10 cellular contexts compared by ENCODE assay signal in the genomic region with DNA sequence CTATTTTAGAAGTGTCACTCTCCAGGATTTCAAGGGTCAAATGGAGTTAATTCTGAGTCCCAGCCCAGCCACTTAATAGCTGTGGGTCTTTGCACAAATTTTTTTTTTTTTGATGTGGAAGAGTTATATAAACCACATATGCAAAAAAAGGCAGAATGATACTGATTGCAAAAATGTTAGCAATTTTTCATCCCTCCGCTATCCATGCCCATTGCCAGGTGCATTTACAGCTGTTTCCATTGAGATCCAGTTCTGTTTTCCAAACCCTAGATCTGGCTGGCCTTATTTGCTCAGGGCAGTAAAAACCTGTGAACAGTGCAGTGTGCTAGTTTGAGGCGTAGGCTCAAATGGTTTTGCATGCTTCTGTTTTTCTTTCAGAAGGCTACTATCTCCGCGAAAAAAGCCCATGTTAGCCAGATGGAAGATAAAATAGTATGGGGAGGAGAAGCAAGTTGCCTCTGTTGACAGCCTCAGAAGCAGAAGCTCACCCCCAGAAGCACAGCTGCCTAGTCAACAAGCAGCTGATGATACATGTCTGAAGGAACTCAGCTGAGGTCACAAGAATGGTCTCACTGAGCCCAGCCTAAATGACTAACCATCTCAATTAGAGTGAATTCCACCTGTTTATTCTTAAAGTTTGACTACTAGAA. TPM values are rescaled to one million over a fixed set of nuclear protein-coding genes. Genes with fewer than 3 reads are reported as not detected.
DNase-seq lines count a peak whose midpoint lies in the region; ATAC-seq, FAIRE-seq and TF ChIP-seq lines count a peak whose summit lies in the region.
"Had no signal": no experiment of that assay in that cellular context is flagged by ENCODE, and none has a peak within 500 bp of the region (broad histone marks: within the 10 kb centered on the region; RNA-seq: fewer than 3 reads in every experiment).

No MANE protein-coding gene starts in this region.

- no peaks in the 10 kb centered on the region for H3K27me3 ChIP-seq in smooth muscle cell (ENCODE audit: low read depth)
- no peaks in the 10 kb centered on the region for H3K27me3 ChIP-seq in upper lobe of left lung

- H3K4me1 ChIP-seq in smooth muscle cell (ENCODE audit: low read depth) (peaks cover 8% of the 10 kb centered on the region), upper lobe of left lung (peaks cover 4 to 19% (median 9%) of the 10 kb centered on the region in 4 donors)

- H3K4me1 Mint-ChIP-seq in activated T-cell treated with anti-CD3 and anti-CD28 coated beads, Interleukin-2, amount 50 U/mL, for 24 hours (ENCODE audit: low read depth): peaks cover 29% of the 10 kb centered on the region
- H3K4me1 Mint-ChIP-seq in WTC11: peaks cover 10% of the 10 kb centered on the region

- H3K36me3 ChIP-seq in smooth muscle cell (ENCODE audit: low read depth) (no peaks in the 10 kb centered on the region), upper lobe of left lung (no peaks in the 10 kb centered on the region)

- peaks cover 35% of the 10 kb centered on the region for H3K36me3 Mint-ChIP-seq in activated T-cell treated with anti-CD3 and anti-CD28 coated beads, Interleukin-2, amount 50 U/mL, for 24 hours (ENCODE audit: low read depth)
- H3K36me3 Mint-ChIP-seq in WTC11: peaks cover 25% of the 10 kb centered on the region

- H3K79me2 ChIP-seq in smooth muscle cell (ENCODE audit: low read depth): peaks cover 27% of the 10 kb centered on the region

- no peak overlapping the region for H3K27ac ChIP-seq in smooth muscle cell (ENCODE audit: low read depth)
- no peak overlapping the region for H3K27ac ChIP-seq in upper lobe of left lung

- no peaks in the 10 kb centered on the region for H3K9me3 Mint-ChIP-seq in activated T-cell treated with anti-CD3 and anti-CD28 coated beads, Interleukin-2, amount 50 U/mL, for 24 hours
- peaks cover 13% of the 10 kb centered on the region for H3K9me3 Mint-ChIP-seq in WTC11

- H3K9ac ChIP-seq in smooth muscle cell (ENCODE audit: low read depth): no peak overlapping the region

- FAIRE-seq in GM19239 (lab: Jason Lieb, UNC): no peak
- FAIRE-seq: colon, HepG2 had no signal

- no peak overlapping the region for H3K4me2 ChIP-seq in smooth muscle cell

- peak overlapping the region; percentile 98 for H3K27ac Mint-ChIP-seq in activated T-cell treated with anti-CD3 and anti-CD28 coated beads, Interleukin-2, amount 50 U/mL, for 24 hours
- H3K27ac Mint-ChIP-seq in WTC11: no peak overlapping the region

- CTCF ChIA-PET in WTC11 (lab: Charles Lee): interaction anchor here (1.4 kb wide), 1 partner anchor 95 kb away, joined by 6 read pairs; no protein-coding TSS in a partner anchor

- H3K9me3 ChIP-seq in smooth muscle cell (replicated peaks; ENCODE audit: low read depth) (no peaks in the 10 kb centered on the region), upper lobe of left lung (no peaks in the 10 kb centered on the region)

- TF ChIP-seq CTCF in smooth muscle cell (IDR thresholded peaks at IDR 0.05; ENCODE audit: borderline replicate concordance, insufficient read depth, poor library complexity, severe bottlenecking) (no peak), WTC11 (IDR thresholded peaks at IDR 0.05) (no peak), upper lobe of left lung (IDR thresholded peaks at IDR 0.05) (no peak)

- H3F3A ChIP-seq in smooth muscle cell (ENCODE audit: low read depth): no peaks in the 10 kb centered on the region

- no peak for DNase-seq in activated T-cell treated with anti-CD3 and anti-CD28 coated beads, Interleukin-2, amount 50 U/mL, for 24 hours
- no peak for DNase-seq in activated T-cell treated with anti-CD3 and anti-CD28 coated beads, Interleukin-2, amount 50 U/mL, for 48 hours
- DNase-seq in OCI-M1 (lab: John Stamatoyannopoulos, UW) (peak; percentile 78), erythroblast (lab: John Stamatoyannopoulos, UW) (peak; percentile 21 to 50), smooth muscle cell (lab: John Stamatoyannopoulos, UW; ENCODE audit: unreplicated experiment) (no peak), GM19239 (ENCODE audit: insufficient read length, low spot score) (no peak), WTC11 (ENCODE audit: low spot score) (no peak), upper lobe of left lung (no peak)

- TF ChIP-seq EP300 in upper lobe of left lung (IDR thresholded peaks at IDR 0.05): no peak

- no peaks in the 10 kb centered on the region for H3K27me3 Mint-ChIP-seq in activated T-cell treated with anti-CD3 and anti-CD28 coated beads, Interleukin-2, amount 50 U/mL, for 24 hours
- peaks cover 2% of the 10 kb centered on the region; the same call in 1 of the 2 replicates for H3K27me3 Mint-ChIP-seq in WTC11 (ENCODE audit: low read depth)

- 93% methylated on average over 4 of the region's 4 CpGs for WGBS in smooth muscle cell (ENCODE audit: low lambda C conversion rate)
- 92 to 96% methylated on average over 4 of the region's 4 CpGs for WGBS in upper lobe of left lung, 2 donors

- H3K4me3 ChIP-seq in smooth muscle cell (no peak overlapping the region), upper lobe of left lung (no peak overlapping the region)

- no peak for ATAC-seq in WTC11
- ATAC-seq in upper lobe of left lung (ENCODE audit: low FRiP score in 2 of 2): no peak

- H4K20me1 ChIP-seq in smooth muscle cell (ENCODE audit: low read depth): no peaks in the 10 kb centered on the region

- TF ChIP-seq POLR2A in erythroblast (IDR thresholded peaks at IDR 0.05; ENCODE audit: low read length) (no peak), upper lobe of left lung (IDR thresholded peaks at IDR 0.05) (no peak)

- POLR2A ChIA-PET in WTC11 (lab: Charles Lee): interaction anchor here (1.3 to 1.6 kb wide), 2 partner anchors 110 to 127 kb away, joined by 3 to 7 read pairs; a partner anchor contains a TSS

- H2AFZ ChIP-seq in smooth muscle cell (ENCODE audit: low read depth): peak overlapping the region; percentile 92

- H3K4me3 Mint-ChIP-seq in activated T-cell treated with anti-CD3 and anti-CD28 coated beads, Interleukin-2, amount 50 U/mL, for 24 hours: peak overlapping the region; percentile 100
- H3K4me3 Mint-ChIP-seq in WTC11: no peak overlapping the region; the same call in 1 of the 2 replicates

TF ChIP-seq in WTC11, 78 proteins besides CTCF, POLR2A, EP300 and RAD21:
- TF ChIP-seq SMAD4 (CRISPR knock-in tag; IDR thresholded peaks at IDR 0.05) (no peak), ZNF121 (CRISPR knock-in tag; IDR thresholded peaks at IDR 0.05) (no peak), ZNF671 (CRISPR knock-in tag; IDR thresholded peaks at IDR 0.05) (no peak), ZNF138 (CRISPR knock-in tag; conservative IDR thresholded peaks at IDR 0.05) (no peak), MYBL2 (CRISPR knock-in tag; IDR thresholded peaks at IDR 0.05) (no peak), ZNF263 (CRISPR knock-in tag; IDR thresholded peaks at IDR 0.05; ENCODE audit: low read depth) (no peak)
- TF ChIP-seq, protein P1, sequence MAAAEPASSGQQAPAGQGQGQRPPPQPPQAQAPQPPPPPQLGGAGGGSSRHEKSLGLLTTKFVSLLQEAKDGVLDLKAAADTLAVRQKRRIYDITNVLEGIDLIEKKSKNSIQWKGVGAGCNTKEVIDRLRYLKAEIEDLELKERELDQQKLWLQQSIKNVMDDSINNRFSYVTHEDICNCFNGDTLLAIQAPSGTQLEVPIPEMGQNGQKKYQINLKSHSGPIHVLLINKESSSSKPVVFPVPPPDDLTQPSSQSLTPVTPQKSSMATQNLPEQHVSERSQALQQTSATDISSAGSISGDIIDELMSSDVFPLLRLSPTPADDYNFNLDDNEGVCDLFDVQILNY (CRISPR knock-in tag; IDR thresholded peaks at IDR 0.05): no peak

RNA-seq across cellular contexts. Expression of a gene that starts 1.0 kb away (rescaled TPM):
- total RNA-seq in smooth muscle cell (4.5 and 14.8 TPM in 2 replicates), WTC11 (2021) (15.4 to 21.4 TPM (median 16.0 TPM) in 3 replicates), upper lobe of left lung (10 to 100 TPM in 2 of 6 donors, 1 to 10 TPM in 4; 3.4 to 23.7 (median 5.0) TPM)
- polyA plus RNA-seq in smooth muscle cell: 3.2 and 3.5 TPM in 2 replicates

Comparison
In these comparisons a context has a peak if more than half of its experiments do, and no peak if none do; other contexts are left out.
1. DNase-seq: peak in OCI-M1 (single experiment) and erythroblast (2 of 2); none in activated T-cell treated with anti-CD3 and anti-CD28 coated beads, Interleukin-2, amount 50 U/mL, for 24 hours (single experiment), activated T-cell treated with anti-CD3 and anti-CD28 coated beads, Interleukin-2, amount 50 U/mL, for 48 hours (0 of 2), smooth muscle cell (single experiment), GM19239 (single experiment), WTC11 (single experiment) and upper lobe of left lung (0 of 2).